ENCODE assay signal across 8 cellular contexts in genomic region chr20:34825530-34826362, GRCh38. TPM values are rescaled to one million over a fixed set of nuclear protein-coding genes. Genes with fewer than 3 reads are reported as not detected.
A peak's percentile ranks its signal among the peaks of the same experiment; 100 is the strongest.
DNase-seq lines count a peak whose midpoint lies in the region; ATAC-seq, FAIRE-seq and TF ChIP-seq lines count a peak whose summit lies in the region.

NCOA6 (minus strand) TSS chr20:34825651; CDS start chr20:34782355, 43,296 bp downstream.

- peaks cover 3% of the 10 kb centered on the region for H3K27me3 ChIP-seq in CD4-positive, CD25-positive, alpha-beta regulatory T cell (ENCODE audit: control insufficient read depth, insufficient read depth, low read length)
- H3K27me3 ChIP-seq in NT2/D1 (ENCODE audit: insufficient read depth, insufficient read length) = no peaks in the 10 kb centered on the region

- H3K36me3 Mint-ChIP-seq in CD4-positive, CD25-positive, alpha-beta regulatory T cell = peaks cover 5% of the 10 kb centered on the region
- H3K36me3 Mint-ChIP-seq in mesothelial cell of epicardium = no peaks in the 10 kb centered on the region

- peak within 1 kb of the TSS; percentile 79 for H3K9ac ChIP-seq in NT2/D1 (ENCODE audit: insufficient read length, low read depth)

- peak within 1 kb of the TSS; percentile 90 for H3K4me3 ChIP-seq in CD4-positive, CD25-positive, alpha-beta regulatory T cell (ENCODE audit: low read depth, low read length)
- peak within 1 kb of the TSS; percentile 86 for H3K4me3 ChIP-seq in NT2/D1 (ENCODE audit: insufficient read length, low read depth)

- H3K27me3 Mint-ChIP-seq in CD4-positive, CD25-positive, alpha-beta regulatory T cell = peaks cover 13% of the 10 kb centered on the region
- H3K27me3 Mint-ChIP-seq in mesothelial cell of epicardium (ENCODE audit: low read depth) = no peaks in the 10 kb centered on the region

- H3K27ac Mint-ChIP-seq in CD4-positive, CD25-positive, alpha-beta regulatory T cell = peak within 1 kb of the TSS; percentile 83 to 99 (median 97)
- H3K27ac Mint-ChIP-seq in mesothelial cell of epicardium = peak within 1 kb of the TSS; percentile 97

- H3K4me1 ChIP-seq in CD4-positive, CD25-positive, alpha-beta regulatory T cell (ENCODE audit: control insufficient read depth, insufficient read depth, low read length, poor library complexity, severe bottlenecking) = peaks cover 36% of the 10 kb centered on the region
- H3K4me1 ChIP-seq in NT2/D1 (ENCODE audit: insufficient read depth, insufficient read length) = no peaks in the 10 kb centered on the region

- peaks cover 19 to 42% (median 34%) of the 10 kb centered on the region in 4 donors for H3K4me1 Mint-ChIP-seq in CD4-positive, CD25-positive, alpha-beta regulatory T cell
- H3K4me1 Mint-ChIP-seq in mesothelial cell of epicardium = peaks cover 26% of the 10 kb centered on the region

- peak; percentile 73 to 76 for ATAC-seq in CD4-positive, CD25-positive, alpha-beta regulatory T cell (ENCODE audit: low read depth in 2 of 2)
- ATAC-seq in GM19467 (IDR thresholded peaks at IDR 0.05; ENCODE audit: unreplicated experiment) = peak; percentile 40

- in situ Hi-C loops in endometrial microvascular endothelial cells (cut with HindIII; ENCODE audit: inconsistent ontology term, low pct_unique_long_range_greater_than_20kb, low sequenced_read_pairs) = no loop called here

- TF ChIP-seq CTCF in mesothelial cell of epicardium (IDR thresholded peaks at IDR 0.05; ENCODE audit: unreplicated experiment) = no peak

- H3K4me3 Mint-ChIP-seq in CD4-positive, CD25-positive, alpha-beta regulatory T cell = peak within 1 kb of the TSS; percentile 93 to 99 (median 96)
- H3K4me3 Mint-ChIP-seq in mesothelial cell of epicardium = peak within 1 kb of the TSS; percentile 94

- H3K36me3 ChIP-seq in CD4-positive, CD25-positive, alpha-beta regulatory T cell (ENCODE audit: control insufficient read depth, insufficient read depth, low read length) = no peaks in the 10 kb centered on the region
- no peaks in the 10 kb centered on the region for H3K36me3 ChIP-seq in NT2/D1 (ENCODE audit: insufficient read depth, insufficient read length, low read length)

- FAIRE-seq in HTR-8/SVneo (lab: Jason Lieb, UNC) = no peak

- H3K9me3 ChIP-seq in CD4-positive, CD25-positive, alpha-beta regulatory T cell (ENCODE audit: control insufficient read depth in 2 of 2, low read length in 2 of 2) = no peaks in the 10 kb centered on the region
- H3K9me3 ChIP-seq in NT2/D1 (ENCODE audit: insufficient read depth, low read length) = no peaks in the 10 kb centered on the region

- peak within 1 kb of the TSS; percentile 74 for H3K27ac ChIP-seq in CD4-positive, CD25-positive, alpha-beta regulatory T cell (ENCODE audit: insufficient read depth, low read length, poor library complexity, severe bottlenecking)

- peak; percentile 72 to 86 (median 78) for DNase-seq in CD4-positive, CD25-positive, alpha-beta regulatory T cell
- DNase-seq in HTR-8/SVneo (ENCODE audit: insufficient read length, low spot score) (peak; percentile 88), NT2/D1 (ENCODE audit: low read depth, low spot score) (peak; percentile 50), mesothelial cell of epicardium (ENCODE audit: low spot score in 2 of 2, unreplicated experiment in 2 of 2) (peak; percentile 80)
- DNase-seq in activated CD8-positive, alpha-beta memory T cell treated with anti-CD3 and anti-CD28 coated beads, Interleukin-2, amount 50 U/mL, for 24 hours (ENCODE audit: extremely low read depth) = peak; percentile 63
- DNase-seq in stimulated activated CD8-positive, alpha-beta memory T cell treated with anti-CD3 and anti-CD28 coated beads, Interleukin-15, amount 100 ng/mL, for 4 hours (ENCODE audit: low read depth in 2 of 2) = peak; percentile 71 to 72

- no peaks in the 10 kb centered on the region for H3K9me3 Mint-ChIP-seq in CD4-positive, CD25-positive, alpha-beta regulatory T cell
- H3K9me3 Mint-ChIP-seq in mesothelial cell of epicardium = no peaks in the 10 kb centered on the region

RNA-seq across cellular contexts. Expression of gene NCOA6, which starts in this region (rescaled TPM):
- 31.5 TPM for total RNA-seq in CD4-positive, CD25-positive, alpha-beta regulatory T cell
- 1 to 10 TPM; 1.7 to 4.0 (median 3.5) TPM for polyA plus RNA-seq in CD4-positive, CD25-positive, alpha-beta regulatory T cell
- total RNA-seq in endometrial microvascular endothelial cells (ENCODE audit: inconsistent ontology term) (12.4 TPM), mesothelial cell of epicardium (42.5 to 46.7 TPM (median 42.6 TPM) in 3 replicates)

Comparison
In these comparisons a context has a peak if more than half of its experiments do, and no peak if none do; other contexts are left out.
1. Peak in every context shown above with its lines: DNase-seq, ATAC-seq, H3K4me3 ChIP-seq and H3K27ac ChIP-seq.